Comparison of ENCODE assay signal across 8 cellular contexts in genomic region chr2:226794751-226795171, GRCh38. TPM values are rescaled to one million over a fixed set of nuclear protein-coding genes. Genes with fewer than 3 reads are reported as not detected.
DNase-seq lines count a peak whose midpoint lies in the region; ATAC-seq and TF ChIP-seq lines count a peak whose summit lies in the region.

No MANE protein-coding gene starts in this region.

- H3K4me3 ChIP-seq in SJCRH30 (peak overlapping the region; percentile 48), left ventricle myocardium inferior (peak overlapping the region; percentile 89), skin epidermis (peak overlapping the region in 6 of 7 experiments; percentile 7 to 81 (median 72))

- DNase-seq in HCEC 1CT (peak; percentile 74), SJCRH30 (peak; percentile 46 to 67), left ventricle myocardium inferior (no peak)
- DNase-seq in activated CD4-positive, CD25-positive, alpha-beta regulatory T cell (lab: John Stamatoyannopoulos, UW): no peak
- DNase-seq in stimulated activated naive CD4-positive, alpha-beta T cell (lab: John Stamatoyannopoulos, UW): no peak

- peaks cover 75% of the 10 kb centered on the region for H3K36me3 ChIP-seq in SJCRH30
- H3K36me3 ChIP-seq in left ventricle myocardium inferior: peaks cover 4% of the 10 kb centered on the region

- H3K4me1 ChIP-seq in SJCRH30 (no peaks in the 10 kb centered on the region; the same call in none of the 2 replicates), left ventricle myocardium inferior (peaks cover 94% of the 10 kb centered on the region)

- TF ChIP-seq CTCF in left ventricle myocardium inferior (IDR thresholded peaks at IDR 0.05; ENCODE audit: borderline replicate concordance): no peak

- no peaks in the 10 kb centered on the region; the same call in none of the 2 replicates for H3K9me3 ChIP-seq in SJCRH30 (replicated peaks)
- no peaks in the 10 kb centered on the region for H3K9me3 ChIP-seq in left ventricle myocardium inferior (replicated peaks)

- ATAC-seq in HG02763 (IDR thresholded peaks at IDR 0.05; ENCODE audit: unreplicated experiment): no peak
- no peak for ATAC-seq in HG02840 (IDR thresholded peaks at IDR 0.05; ENCODE audit: low FRiP score, unreplicated experiment)

- H3K27me3 ChIP-seq in SJCRH30: no peaks in the 10 kb centered on the region
- H3K27me3 ChIP-seq in left ventricle myocardium inferior (ENCODE audit: low read depth): no peaks in the 10 kb centered on the region

- intact Hi-C loops in left ventricle myocardium inferior (cut with micrococcal nuclease): no loop called here

- H3K27ac ChIP-seq in SJCRH30 (peak overlapping the region; percentile 0; the same call in 1 of the 2 replicates), left ventricle myocardium inferior (replicated peaks) (peak overlapping the region; percentile 95), skin epidermis (peak overlapping the region in 17 of 21 experiments; percentile 7 to 86 (median 57))

RNA-seq across cellular contexts. Expression of gene IRS1, which starts 4.9 kb away (rescaled TPM):
- total RNA-seq in SJCRH30 (2014; rRNA removed; shearing (Covaris generic)): 17.6 and 20.9 TPM in 2 replicates
- 17.8 TPM for total RNA-seq in left ventricle myocardium inferior

RNA-seq across cellular contexts. Expression of gene RHBDD1, which starts 41.1 kb away (rescaled TPM):
- total RNA-seq in SJCRH30 (2014; rRNA removed; shearing (Covaris generic)): 1.5 and 2.0 TPM in 2 replicates
- total RNA-seq in left ventricle myocardium inferior: 35.1 TPM

Comparison
In these comparisons a context has a peak if more than half of its experiments do, and no peak if none do; other contexts are left out.
1. DNase-seq: peak in HCEC 1CT (single experiment) and SJCRH30 (2 of 2); none in left ventricle myocardium inferior (single experiment), activated CD4-positive, CD25-positive, alpha-beta regulatory T cell (0 of 4) and stimulated activated naive CD4-positive, alpha-beta T cell (0 of 6).
2. H3K27ac ChIP-seq: peak in every context shown above with its lines; median percentile 95 in left ventricle myocardium inferior; 57 in skin epidermis; 0 in SJCRH30.
3. RNA of gene RHBDD1, which starts 41.1 kb away (total RNA-seq): 35.1 TPM in left ventricle myocardium inferior (single experiment); 1.5 to 2.0 TPM in SJCRH30; every median in the first group is over 10 times any median in the second.
4. Peak in every context shown above with its lines, with median percentiles within 50 percentile points of each other: H3K4me3 ChIP-seq.